In the genomic region with DNA sequence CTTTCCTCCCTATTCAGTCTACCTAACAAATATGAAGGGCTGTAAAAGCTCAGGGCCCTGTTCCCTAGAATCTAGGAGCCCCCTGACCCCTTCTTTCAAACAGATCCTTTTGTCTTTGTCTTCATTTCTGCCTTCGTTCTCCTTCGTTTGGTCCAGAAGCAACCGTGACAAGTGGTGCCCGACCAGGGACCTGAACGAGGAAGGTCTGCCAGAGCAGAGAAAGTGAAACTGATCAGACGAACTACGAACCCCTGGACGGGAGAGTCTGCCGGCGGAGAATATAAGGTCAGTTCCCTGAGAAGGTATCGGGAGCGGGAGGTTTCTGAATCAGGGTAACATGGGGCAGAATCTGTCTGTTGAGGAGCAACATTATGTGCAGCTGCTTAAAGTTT, we compare ENCODE assay signal across 8 cellular contexts. TPM values are rescaled to one million over a fixed set of nuclear protein-coding genes. Genes with fewer than 3 reads are reported as not detected.
A peak's percentile ranks its signal among the peaks of the same experiment; 100 is the strongest.
DNase-seq lines count a peak whose midpoint lies in the region; ATAC-seq and TF ChIP-seq lines count a peak whose summit lies in the region.

No MANE protein-coding gene starts in this region.

- H3K36me3 ChIP-seq in NT2/D1 (ENCODE audit: insufficient read depth, insufficient read length, low read length) = peaks cover 44% of the 10 kb centered on the region
- H3K36me3 ChIP-seq in effector memory CD4-positive, alpha-beta T cell (ENCODE audit: control insufficient read depth, insufficient read depth, low read length) = peaks cover 18% of the 10 kb centered on the region
- peaks cover 3% of the 10 kb centered on the region for H3K36me3 ChIP-seq in neural progenitor cell

- H3K79me2 ChIP-seq in neural progenitor cell (ENCODE audit: low read depth) = peaks cover 34% of the 10 kb centered on the region

- peak overlapping the region; percentile 88 for H3K27ac ChIP-seq in effector memory CD4-positive, alpha-beta T cell (ENCODE audit: insufficient read depth, low read length, poor library complexity, severe bottlenecking)
- no peak overlapping the region for H3K27ac ChIP-seq in neural progenitor cell

- no peaks in the 10 kb centered on the region for H3K4me1 ChIP-seq in NT2/D1 (ENCODE audit: insufficient read depth, insufficient read length)
- no peaks in the 10 kb centered on the region for H3K4me1 ChIP-seq in effector memory CD4-positive, alpha-beta T cell (ENCODE audit: control insufficient read depth, insufficient read depth, low read length, poor library complexity, severe bottlenecking)
- H3K4me1 ChIP-seq in neural progenitor cell = peaks cover 8% of the 10 kb centered on the region

- no peak for TF ChIP-seq CTCF in neural progenitor cell (IDR thresholded peaks at IDR 0.05)

- ATAC-seq in GM18867 (IDR thresholded peaks at IDR 0.05; ENCODE audit: unreplicated experiment) = no peak
- ATAC-seq in GM19328 (IDR thresholded peaks at IDR 0.05; ENCODE audit: unreplicated experiment) = no peak

- H3K27me3 Mint-ChIP-seq in neural progenitor cell (ENCODE audit: insufficient read depth, low read depth) = peaks cover 5% of the 10 kb centered on the region

- H3K36me3 Mint-ChIP-seq in neural progenitor cell = peaks cover 68% of the 10 kb centered on the region

- peaks cover 40% of the 10 kb centered on the region for H3F3A ChIP-seq in neural progenitor cell (ENCODE audit: low read depth)

- H3K9me3 ChIP-seq in NT2/D1 (ENCODE audit: insufficient read depth, low read length) = no peaks in the 10 kb centered on the region
- no peaks in the 10 kb centered on the region for H3K9me3 ChIP-seq in effector memory CD4-positive, alpha-beta T cell (ENCODE audit: control insufficient read depth, low read length)
- H3K9me3 ChIP-seq in neural progenitor cell (ENCODE audit: low read depth) = no peaks in the 10 kb centered on the region

- H3K4me2 ChIP-seq in neural progenitor cell = peak overlapping the region; percentile 80

- peaks cover 22% of the 10 kb centered on the region for H3K9me3 Mint-ChIP-seq in neural progenitor cell

- peak overlapping the region; percentile 99 for H3K4me3 ChIP-seq in NT2/D1 (ENCODE audit: insufficient read length, low read depth)
- peak overlapping the region; percentile 79 for H3K4me3 ChIP-seq in effector memory CD4-positive, alpha-beta T cell (ENCODE audit: insufficient read depth, low read depth, low read length, poor library complexity, severe bottlenecking)
- H3K4me3 ChIP-seq in neural progenitor cell = peak overlapping the region; percentile 93

- peak overlapping the region; percentile 98 for H3K4me3 Mint-ChIP-seq in neural progenitor cell

- peaks cover 27% of the 10 kb centered on the region for H4K20me1 ChIP-seq in neural progenitor cell (ENCODE audit: low read depth)

- peak overlapping the region; percentile 96 for H3K9ac ChIP-seq in NT2/D1 (ENCODE audit: insufficient read length, low read depth)
- peak overlapping the region; percentile 52 for H3K9ac ChIP-seq in neural progenitor cell

- no peak overlapping the region for H3K27ac Mint-ChIP-seq in neural progenitor cell

- H3K27me3 ChIP-seq in NT2/D1 (ENCODE audit: insufficient read depth, insufficient read length) (no peaks in the 10 kb centered on the region), neural progenitor cell (no peaks in the 10 kb centered on the region)
- H3K27me3 ChIP-seq in effector memory CD4-positive, alpha-beta T cell (replicated peaks; ENCODE audit: control insufficient read depth, insufficient read depth, low read length, poor library complexity, severe bottlenecking) = no peaks in the 10 kb centered on the region

- peak; percentile 4 for DNase-seq in EL
- DNase-seq in NT2/D1 (ENCODE audit: low read depth, low spot score) = no peak
- DNase-seq in effector memory CD4-positive, alpha-beta T cell = no peak
- DNase-seq in neural progenitor cell (ENCODE audit: low spot score) = no peak
- no peak for DNase-seq in stimulated activated CD4-positive, alpha-beta T cell treated with anti-CD3 and anti-CD28 coated beads, Interleukin-4, amount 100 ng/mL, for 1 hour
- no peak for DNase-seq in cerebellar cortex (ENCODE audit: low spot score)

- H3K4me1 Mint-ChIP-seq in neural progenitor cell = peaks cover 18% of the 10 kb centered on the region

- H2AFZ ChIP-seq in neural progenitor cell (replicated peaks) = no peak overlapping the region

RNA-seq across cellular contexts. Expression of gene ERVK3-1, which starts 0.8 kb away (rescaled TPM):
- 49.8 and 49.9 TPM in 2 replicates for total RNA-seq in neural progenitor cell (ENCODE audit: low replicate concordance)

RNA-seq across cellular contexts. Expression of gene ZSCAN22, which starts 20.9 kb away (rescaled TPM):
- total RNA-seq in neural progenitor cell (ENCODE audit: low replicate concordance) = 1.5 and 2.4 TPM in 2 replicates

RNA-seq across cellular contexts. Expression of gene ZNF8, which starts 27.2 kb away (rescaled TPM):
- total RNA-seq in neural progenitor cell (ENCODE audit: low replicate concordance) = 18.6 and 24.0 TPM in 2 replicates

RNA-seq across cellular contexts. Expression of gene A1BG, which starts 47.4 kb away (rescaled TPM):
- total RNA-seq in neural progenitor cell (ENCODE audit: low replicate concordance) = 7.5 and 37.1 TPM in 2 replicates

RNA-seq across cellular contexts. Expression of gene ZNF497, which starts 56.6 kb away (rescaled TPM):
- 3.7 and 8.0 TPM in 2 replicates for total RNA-seq in neural progenitor cell (ENCODE audit: low replicate concordance)
